ENCODE assay signal across 1 cellular context in genomic region chr9:35650341-35651158, GRCh38.
TF ChIP-seq lines count a peak whose summit lies in the region.

TSS of gene SIT1 (minus strand) at chr9:35650931. CDS start at chr9:35650853, 78 bp downstream.

TF ChIP-seq in HepG2, 621 proteins besides CTCF, POLR2A, EP300 and RAD21 (continued from another document and continues in another):
- TF ChIP-seq HNF1B (CRISPR knock-in tag; IDR thresholded peaks at IDR 0.05) = peak; percentile 30; the same call in 1 of the 2 replicates
- TF ChIP-seq ZNF362 (CRISPR knock-in tag; IDR thresholded peaks at IDR 0.05; ENCODE audit: borderline replicate concordance) = peak; percentile 24; the same call in 1 of the 2 replicates
- peak; percentile 75 for TF ChIP-seq MAX (IDR thresholded peaks at IDR 0.05)
- TF ChIP-seq HMGXB4 (CRISPR knock-in tag; IDR thresholded peaks at IDR 0.05; ENCODE audit: borderline replicate concordance in 1 of 2, low read depth in 1 of 2) = 0 out of 4 replicates have a peak, but pooled peaks of 1 of the 2 experiments have one; percentile 22
- no peak for TF ChIP-seq ZXDC (CRISPR knock-in tag; IDR thresholded peaks at IDR 0.05)
- TF ChIP-seq ZFX (CRISPR knock-in tag; IDR thresholded peaks at IDR 0.05; ENCODE audit: low read depth) = peak; percentile 62
- TF ChIP-seq CEBPZ (IDR thresholded peaks at IDR 0.05; ENCODE audit: low read length) = no peak
- TF ChIP-seq CSRNP1 (CRISPR knock-in tag; IDR thresholded peaks at IDR 0.05) = 0 out of 2 replicates have a peak, but pooled peaks have one; percentile 43
- 0 out of 2 replicates have a peak, but pooled peaks have one; percentile 58 for TF ChIP-seq DNMT1 (CRISPR knock-in tag; IDR thresholded peaks at IDR 0.05)
- TF ChIP-seq NR2F6 (IDR thresholded peaks at IDR 0.05) = no peak
- TF ChIP-seq NR2F6 (CRISPR knock-in tag; IDR thresholded peaks at IDR 0.05) = 0 out of 2 replicates have a peak, but pooled peaks have one; percentile 14
- no peak for TF ChIP-seq ZNF382 (CRISPR knock-in tag; IDR thresholded peaks at IDR 0.05; ENCODE audit: borderline replicate concordance)
- no peak for TF ChIP-seq ZNF841 (CRISPR knock-in tag; IDR thresholded peaks at IDR 0.05; ENCODE audit: borderline replicate concordance)
- TF ChIP-seq ZNF687 (CRISPR knock-in tag; IDR thresholded peaks at IDR 0.05) = peak; percentile 83
- no peak for TF ChIP-seq CEBPG (CRISPR knock-in tag; IDR thresholded peaks at IDR 0.05)
- TF ChIP-seq CBX1 (IDR thresholded peaks at IDR 0.05; ENCODE audit: low read depth) = no peak
- TF ChIP-seq TCF7 (IDR thresholded peaks at IDR 0.05; ENCODE audit: low read depth) = 0 out of 2 replicates have a peak, but pooled peaks have one; percentile 12
- no peak for TF ChIP-seq BATF2 (CRISPR knock-in tag; IDR thresholded peaks at IDR 0.05)
- no peak for TF ChIP-seq ZFP36L1 (CRISPR knock-in tag; IDR thresholded peaks at IDR 0.05)
- TF ChIP-seq U2AF2 (IDR thresholded peaks at IDR 0.05; ENCODE audit: low read depth, low read length) = no peak
- no peak for TF ChIP-seq BHLHE40 (IDR thresholded peaks at IDR 0.05; ENCODE audit: low read length)
- TF ChIP-seq ONECUT2 (CRISPR knock-in tag; IDR thresholded peaks at IDR 0.05) = no peak
- peak; percentile 40 for TF ChIP-seq SAP130 (CRISPR knock-in tag; IDR thresholded peaks at IDR 0.05; ENCODE audit: low read depth)
- no peak for TF ChIP-seq PAX8 (CRISPR knock-in tag; IDR thresholded peaks at IDR 0.05; ENCODE audit: borderline replicate concordance)
- 0 out of 2 replicates have a peak, but pooled peaks have one; percentile 25 for TF ChIP-seq ZNF572 (CRISPR knock-in tag; IDR thresholded peaks at IDR 0.05)
- TF ChIP-seq TFDP1 (CRISPR knock-in tag; IDR thresholded peaks at IDR 0.05; ENCODE audit: borderline replicate concordance) = peak; percentile 48; the same call in 1 of the 2 replicates
- no peak for TF ChIP-seq FOXO4 (CRISPR knock-in tag; conservative IDR thresholded peaks at IDR 0.05)
- TF ChIP-seq ZNF281 (CRISPR knock-in tag; IDR thresholded peaks at IDR 0.05; ENCODE audit: borderline replicate concordance) = peak; percentile 68
- peak; percentile 60; the same call in 1 of the 2 replicates for TF ChIP-seq TBX2 (CRISPR knock-in tag; IDR thresholded peaks at IDR 0.05; ENCODE audit: borderline replicate concordance)
